Comparison of ENCODE assay signal across 1 cellular context in the genomic region with DNA sequence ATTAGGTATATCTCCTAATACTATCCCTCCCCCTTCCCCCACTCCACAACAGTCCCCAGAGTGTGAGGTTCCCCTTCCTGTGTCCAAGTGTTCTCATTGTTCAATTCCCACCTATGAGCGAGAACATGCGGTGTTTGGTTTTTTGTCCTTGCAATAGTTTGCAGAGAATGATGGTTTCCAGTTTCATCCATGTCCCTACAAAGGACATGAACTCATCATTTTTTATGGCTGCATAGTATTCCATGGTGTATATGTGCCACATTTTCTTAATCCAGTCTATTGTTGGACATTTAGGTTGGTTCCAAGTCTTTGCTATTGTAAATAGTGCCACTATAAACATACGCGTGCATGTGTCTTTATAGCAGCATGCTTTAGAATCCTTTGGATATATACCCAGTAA. TPM values are rescaled to one million over a fixed set of nuclear protein-coding genes. Genes with fewer than 3 reads are reported as not detected.
"Had no signal": no experiment of that assay in that cellular context is flagged by ENCODE, and none has a peak within 500 bp of the region (broad histone marks: within the 10 kb centered on the region; RNA-seq: fewer than 3 reads in every experiment).

No MANE protein-coding gene starts in this region.

RNA-seq across cellular contexts. Expression of gene OCIAD2, which starts 41.9 kb away (rescaled TPM):
- total RNA-seq: HepG2 had no signal
- polyA plus RNA-seq: HepG2 had no signal
